In the genomic region with DNA sequence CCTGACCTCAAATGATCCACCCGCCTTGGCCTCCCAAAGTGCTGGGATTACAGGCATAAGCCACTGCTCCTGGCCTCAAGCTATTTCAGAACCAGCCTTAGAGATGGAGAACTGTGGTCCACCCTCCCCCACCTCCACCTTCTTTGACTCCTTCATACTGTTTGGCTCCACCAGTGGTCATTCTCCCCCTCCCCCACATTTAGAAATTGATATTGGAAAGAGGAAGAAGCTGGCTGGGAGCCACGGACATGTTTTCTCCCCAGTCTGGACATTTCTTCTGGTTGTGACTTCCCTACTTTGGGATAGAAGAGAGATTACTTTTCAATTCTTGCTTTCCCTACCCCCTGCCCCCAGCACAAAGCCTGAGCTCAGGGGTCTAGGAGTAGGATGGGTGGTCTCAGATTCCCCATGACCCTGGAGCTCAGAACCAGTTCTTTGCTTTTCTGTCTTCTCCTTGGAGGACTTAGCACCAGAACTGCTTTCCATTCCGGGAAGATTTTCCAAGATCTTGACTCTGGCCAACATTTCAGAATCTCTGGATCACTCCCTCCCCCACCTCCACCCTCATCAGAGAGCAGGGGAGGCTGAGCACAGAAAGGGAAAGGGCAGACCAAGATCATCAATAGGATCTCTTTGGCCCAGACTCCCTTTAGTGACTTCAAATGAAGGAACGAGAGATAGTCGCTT, we compare ENCODE assay signal across 10 cellular contexts. TPM values are rescaled to one million over a fixed set of nuclear protein-coding genes. Genes with fewer than 3 reads are reported as not detected.
DNase-seq lines count a peak whose midpoint lies in the region; ATAC-seq and TF ChIP-seq lines count a peak whose summit lies in the region.
"Had no signal": no experiment of that assay in that cellular context is flagged by ENCODE, and none has a peak within 500 bp of the region (broad histone marks: within the 10 kb centered on the region; RNA-seq: fewer than 3 reads in every experiment).

No MANE protein-coding gene starts in this region.

- H2AK9ac ChIP-seq in IMR-90 (replicated peaks; ENCODE audit: low read depth, low read length, poor library complexity) = peak overlapping the region; percentile 44

- H2AFZ ChIP-seq in IMR-90 (replicated peaks; ENCODE audit: low read length, poor library complexity) = no peak overlapping the region

- H3K18ac ChIP-seq in IMR-90 (ENCODE audit: low read depth, low read length) = no peak overlapping the region

- intact Hi-C loops in IMR-90 (cut with micrococcal nuclease) = loop anchor here (1.0 to 5.0 kb wide), 2 partner anchors 84 to 111 kb away; no protein-coding TSS in a partner anchor
- intact Hi-C loops in body of pancreas (cut with DNase I) = loop anchor here (5.0 kb wide), 1 partner anchor 84 kb away; no protein-coding TSS in a partner anchor
- intact Hi-C loops in CD14-positive monocyte (cut with micrococcal nuclease) = loop anchor here (1.0 to 2.0 kb wide), 2 partner anchors 83 to 84 kb away; no protein-coding TSS in a partner anchor

- POLR2A ChIA-PET in IMR-90 (lab: Charles Lee; ENCODE audit: unreplicated experiment) = interaction anchor here (0.5 kb wide), 1 partner anchor 9 kb away, joined by 6 read pairs; no protein-coding TSS in a partner anchor

- H4K91ac ChIP-seq in IMR-90 (ENCODE audit: insufficient read depth, low read depth, low read length) = no peak overlapping the region

- H3K56ac ChIP-seq in IMR-90 (ENCODE audit: extremely low read depth, insufficient read depth, low read length) = no peak overlapping the region

- DNase-seq in IMR-90 = no peak
- DNase-seq in body of pancreas = no peak
- no peak for DNase-seq in CD14-positive monocyte (ENCODE audit: low spot score)
- DNase-seq in inferior parietal cortex (ENCODE audit: extremely low spot score) = no peak
- no peak for DNase-seq in T-helper 2 cell treated with Interferon-gamma antibody and Interleukin-4, amounts not matched to agents 5 μg/mL and 100 μg/mL, for 36 hours (ENCODE audit: low spot score)

- H3K9ac ChIP-seq in IMR-90 (ENCODE audit: low read depth, low read length) (no peak overlapping the region), liver (ENCODE audit: low read depth in 1 of 2, low read length in 2 of 2) (no peak overlapping the region), subcutaneous abdominal adipose tissue (ENCODE audit: low read length in 5 of 5) (peak overlapping the region in 4 of 5 donors; percentile 2 to 71 (median 42))

- WGBS in IMR-90 (ENCODE audit: extremely low coverage in 2 of 2, insufficient read length in 1 of 2), 2 experiments = no CpG with 5 or more reads among the region's 5 CpGs
- 55 to 59% methylated on average over 5 of the region's 5 CpGs for WGBS in body of pancreas, 2 donors
- WGBS in liver = 56% methylated on average over 5 of the region's 5 CpGs

- H3K27ac Mint-ChIP-seq in CD14-positive monocyte = peak overlapping the region in 3 of 7 donors; percentile 13 to 57 (median 50)
- no peak overlapping the region for H3K27ac Mint-ChIP-seq in T-helper 2 cell treated with Interferon-gamma antibody and Interleukin-4, amounts not matched to agents 5 μg/mL and 100 μg/mL, for 36 hours

- peak overlapping the region; percentile 22; the same call in 1 of the 2 replicates for H3K4me2 ChIP-seq in IMR-90 (ENCODE audit: low read depth, low read length)

- no peak overlapping the region for H4K8ac ChIP-seq in IMR-90 (ENCODE audit: low read depth in 2 of 2, low read length in 2 of 2)

- no peak overlapping the region for H2BK15ac ChIP-seq in IMR-90 (ENCODE audit: low read depth, low read length)

- peak overlapping the region; percentile 30; the same call in 1 of the 2 replicates for H3K14ac ChIP-seq in IMR-90 (replicated peaks; ENCODE audit: low read depth, low read length)

- H3K4me3 Mint-ChIP-seq in CD14-positive monocyte = peak overlapping the region in 1 of 2 donors; percentile 35
- H3K4me3 Mint-ChIP-seq in T-helper 2 cell treated with Interferon-gamma antibody and Interleukin-4, amounts not matched to agents 5 μg/mL and 100 μg/mL, for 36 hours = no peak overlapping the region
- H3K4me3 Mint-ChIP-seq: activated T-cell treated with anti-CD3 and anti-CD28 coated beads, Interleukin-2, amount 50 U/mL, for 24 hours had no signal

- no peak for TF ChIP-seq CTCF in IMR-90 (conservative IDR thresholded peaks at IDR 0.05; ENCODE audit: low read depth, low read length)
- no peak for TF ChIP-seq CTCF in body of pancreas (IDR thresholded peaks at IDR 0.05)
- TF ChIP-seq CTCF in liver (IDR thresholded peaks at IDR 0.05; ENCODE audit: low read depth, low read length, missing input control) = no peak
- TF ChIP-seq CTCF in CD14-positive monocyte (IDR thresholded peaks at IDR 0.05) = no peak

- CTCF ChIA-PET in IMR-90 (lab: Yijun Ruan, JAX) = interaction anchor here (0.9 to 1.1 kb wide), 2 partner anchors 106 to 478 kb away, joined by 3 to 4 read pairs; no protein-coding TSS in a partner anchor

- H3K27me3 Mint-ChIP-seq in CD14-positive monocyte (ENCODE audit: low read depth in 3 of 3) = peaks cover 13 to 16% (median 16%) of the 10 kb centered on the region in 3 donors
- H3K27me3 Mint-ChIP-seq in T-helper 2 cell treated with Interferon-gamma antibody and Interleukin-4, amounts not matched to agents 5 μg/mL and 100 μg/mL, for 36 hours (ENCODE audit: low read depth) = peaks cover 3% of the 10 kb centered on the region
- H3K27me3 Mint-ChIP-seq: activated T-cell treated with anti-CD3 and anti-CD28 coated beads, Interleukin-2, amount 50 U/mL, for 24 hours had no signal

- in situ Hi-C loops in IMR-90 (cut with MboI; ENCODE audit: low sequenced_read_pairs) = no loop called here

- dilution Hi-C loops in IMR-90 (cut with HindIII; ENCODE audit: low sequenced_read_pairs, unreplicated experiment) = no loop called here

- H2BK20ac ChIP-seq in IMR-90 (ENCODE audit: low read depth, low read length) = no peak overlapping the region

- BruUV-seq in IMR-90 (replicated peaks; lab: Mats Ljungman, UMichigan) = no TSS peak

- no peak overlapping the region for H2BK120ac ChIP-seq in IMR-90 (ENCODE audit: low read depth, low read length)

- H2BK5ac ChIP-seq in IMR-90 (ENCODE audit: low read depth, low read length, poor library complexity, severe bottlenecking) = peak overlapping the region; percentile 36

- no peak overlapping the region for H2AK5ac ChIP-seq in IMR-90 (ENCODE audit: low read depth, low read length)

- TF ChIP-seq RAD21 in IMR-90 (IDR thresholded peaks at IDR 0.05; ENCODE audit: low read length) (no peak), liver (IDR thresholded peaks at IDR 0.05) (no peak)

- H4K5ac ChIP-seq in IMR-90 (ENCODE audit: low read depth, low read length) = no peak overlapping the region

- no peak overlapping the region for H3K4me3 ChIP-seq in IMR-90 (ENCODE audit: insufficient read depth, low read depth, low read length)
- no peak overlapping the region for H3K4me3 ChIP-seq in body of pancreas
- H3K4me3 ChIP-seq in liver (ENCODE audit: low read depth in 1 of 3, low read length in 3 of 3) = no peak overlapping the region
- H3K4me3 ChIP-seq in subcutaneous abdominal adipose tissue (ENCODE audit: low read depth in 1 of 5, low read length in 5 of 5) = peak overlapping the region in 4 of 5 donors; percentile 28 to 48 (median 39)

- TF ChIP-seq POLR2A in IMR-90 (IDR thresholded peaks at IDR 0.05; ENCODE audit: low read depth, low read length) = no peak
- no peak for TF ChIP-seq POLR2A in body of pancreas (IDR thresholded peaks at IDR 0.05)

- H3K27ac ChIP-seq in IMR-90 (ENCODE audit: insufficient read depth, low read length) (peak overlapping the region; percentile 65; the same call in 1 of the 2 replicates), body of pancreas (peak overlapping the region in 3 of 4 donors; percentile 24 to 41 (median 28)), liver (ENCODE audit: low read depth in 1 of 2, low read length in 2 of 2) (peak overlapping the region; percentile 14 to 52), subcutaneous abdominal adipose tissue (ENCODE audit: low read depth, low read length) (peak overlapping the region; percentile 93)
- H3K27ac ChIP-seq: HL-60 had no signal

- H3K36me3 ChIP-seq in IMR-90 (ENCODE audit: control insufficient read depth, insufficient read depth, low read length) (peaks cover 41% of the 10 kb centered on the region), body of pancreas (replicated peaks in 1 of 2; ENCODE audit: insufficient read depth in 1 of 2, low read depth in 2 of 2) (peaks cover 0 to 2% of the 10 kb centered on the region in 2 donors), liver (ENCODE audit: control insufficient read depth in 4 of 4, insufficient read depth in 3 of 4, low read depth in 1 of 4, low read length in 3 of 4) (no peaks in the 10 kb centered on the region), subcutaneous abdominal adipose tissue (ENCODE audit: control insufficient read depth in 5 of 5, insufficient read depth in 5 of 5, low read length in 5 of 5) (peaks cover 0 to 39% (median 34%) of the 10 kb centered on the region in 5 donors)

- H3K4ac ChIP-seq in IMR-90 (ENCODE audit: low read depth, low read length) = no peak overlapping the region

- H3K27me3 ChIP-seq in IMR-90 (ENCODE audit: control insufficient read depth, insufficient read depth, low read length) = no peaks in the 10 kb centered on the region
- no peaks in the 10 kb centered on the region for H3K27me3 ChIP-seq in body of pancreas
- no peaks in the 10 kb centered on the region for H3K27me3 ChIP-seq in liver (ENCODE audit: control insufficient read depth in 4 of 4, insufficient read depth in 4 of 4, low read length in 3 of 4)
- no peaks in the 10 kb centered on the region for H3K27me3 ChIP-seq in subcutaneous abdominal adipose tissue (ENCODE audit: control insufficient read depth in 5 of 5, insufficient read depth in 4 of 5, low read length in 5 of 5)

- H3K36me3 Mint-ChIP-seq in CD14-positive monocyte = no peaks in the 10 kb centered on the region
- H3K36me3 Mint-ChIP-seq in T-helper 2 cell treated with Interferon-gamma antibody and Interleukin-4, amounts not matched to agents 5 μg/mL and 100 μg/mL, for 36 hours (ENCODE audit: low read depth) = no peaks in the 10 kb centered on the region

- H3K79me1 ChIP-seq in IMR-90 (ENCODE audit: low read depth in 1 of 2, low read length in 2 of 2) = peaks cover 10 to 79% of the 10 kb centered on the region in 2 experiments; a peak in 3 of 4 replicates

- H3K4me1 ChIP-seq in IMR-90 (ENCODE audit: control insufficient read depth, insufficient read depth, low read length) (peaks cover 45% of the 10 kb centered on the region), body of pancreas (peaks cover 22% of the 10 kb centered on the region), liver (ENCODE audit: control insufficient read depth in 4 of 4, insufficient read depth in 4 of 4, low read length in 3 of 4) (peaks cover 0 to 2% (median 1%) of the 10 kb centered on the region in 4 donors), subcutaneous abdominal adipose tissue (ENCODE audit: control insufficient read depth in 5 of 5, insufficient read depth in 5 of 5, low read length in 5 of 5) (peaks cover 19 to 96% (median 80%) of the 10 kb centered on the region in 5 donors)

- H3K9me3 ChIP-seq in IMR-90 (ENCODE audit: control insufficient read depth, insufficient read depth, low read length) (no peaks in the 10 kb centered on the region), body of pancreas (no peaks in the 10 kb centered on the region), liver (ENCODE audit: control insufficient read depth in 4 of 4, low read length in 3 of 4) (no peaks in the 10 kb centered on the region), subcutaneous abdominal adipose tissue (ENCODE audit: control insufficient read depth in 5 of 5, low read length in 5 of 5) (no peaks in the 10 kb centered on the region)

- peaks cover 0 to 2% (median 0%) of the 10 kb centered on the region in 7 donors for H3K9me3 Mint-ChIP-seq in CD14-positive monocyte
- no peaks in the 10 kb centered on the region for H3K9me3 Mint-ChIP-seq in T-helper 2 cell treated with Interferon-gamma antibody and Interleukin-4, amounts not matched to agents 5 μg/mL and 100 μg/mL, for 36 hours
- H3K9me3 Mint-ChIP-seq: activated T-cell treated with anti-CD3 and anti-CD28 coated beads, Interleukin-2, amount 50 U/mL, for 24 hours had no signal

- H4K20me1 ChIP-seq in IMR-90 (ENCODE audit: insufficient read depth, low read length) = peaks cover 100% of the 10 kb centered on the region

- H3K9me1 ChIP-seq in IMR-90 (ENCODE audit: insufficient read depth, low read length) = peaks cover 36% of the 10 kb centered on the region

- peak overlapping the region; percentile 36 for H3K23ac ChIP-seq in IMR-90 (ENCODE audit: low read depth, low read length)

- peaks cover 16% of the 10 kb centered on the region for H3K4me1 Mint-ChIP-seq in CD14-positive monocyte
- H3K4me1 Mint-ChIP-seq in T-helper 2 cell treated with Interferon-gamma antibody and Interleukin-4, amounts not matched to agents 5 μg/mL and 100 μg/mL, for 36 hours (ENCODE audit: low read depth) = peaks cover 8% of the 10 kb centered on the region

- ATAC-seq in IMR-90 (ENCODE audit: low read depth) (no peak), body of pancreas (no peak), GM21447 (IDR thresholded peaks at IDR 0.05; ENCODE audit: unreplicated experiment) (no peak)

RNA-seq across cellular contexts. Expression of a gene that starts 16.3 kb away (rescaled TPM):
- 556 and 644 TPM in 2 replicates for total RNA-seq in IMR-90 (2012; rRNA removed)
- 491 and 533 TPM in 2 replicates for polyA plus RNA-seq in IMR-90 (2012; rRNA removed)
- 401 and 422 TPM in 2 replicates for polyA plus RNA-seq in IMR-90 (2012; cell fraction: cytosol; rRNA removed)
- polyA plus RNA-seq in IMR-90 (2012; cell fraction: nucleus; rRNA removed; ENCODE audit: low replicate concordance) = 174 and 195 TPM in 2 replicates
- 10 to 100 TPM; 63.3 to 75.8 TPM for total RNA-seq in body of pancreas
- total RNA-seq in liver = 10 to 100 TPM in 1 of 2 donors, 1 to 10 TPM in 1; 6.7 to 22.2 TPM
- polyA plus RNA-seq in liver = 10 to 100 TPM in 1 of 2 donors, 1 to 10 TPM in 1; 6.5 to 27.0 TPM
- polyA plus RNA-seq in CD14-positive monocyte = not detected

RNA-seq across cellular contexts. Expression of a gene that starts 18.5 kb away (rescaled TPM):
- 61.9 and 66.3 TPM in 2 replicates for total RNA-seq in IMR-90 (2012; rRNA removed)
- polyA plus RNA-seq in IMR-90 (2012; rRNA removed) = 47.2 and 48.0 TPM in 2 replicates
- 28.3 and 33.2 TPM in 2 replicates for polyA plus RNA-seq in IMR-90 (2012; cell fraction: cytosol; rRNA removed)
- polyA plus RNA-seq in IMR-90 (2012; cell fraction: nucleus; rRNA removed; ENCODE audit: low replicate concordance) = 56.6 and 109 TPM in 2 replicates
- total RNA-seq in body of pancreas = 10 to 100 TPM; 79.4 to 99.5 TPM
- 100 to 1,000 TPM in 1 of 2 donors, 10 to 100 TPM in 1; 68.7 to 301 TPM for total RNA-seq in liver
- polyA plus RNA-seq in liver = 100 to 1,000 TPM; 104 to 123 TPM
- polyA plus RNA-seq in CD14-positive monocyte = 100 to 1,000 TPM; 110 to 155 TPM

RNA-seq across cellular contexts. Expression of a gene that starts 51.9 kb away (rescaled TPM):
- total RNA-seq in IMR-90 (2012; rRNA removed) = 18.8 and 23.6 TPM in 2 replicates
- 34.0 and 36.2 TPM in 2 replicates for polyA plus RNA-seq in IMR-90 (2012; rRNA removed)
- polyA plus RNA-seq in IMR-90 (2012; cell fraction: cytosol; rRNA removed) = 24.2 and 40.8 TPM in 2 replicates
- 174 and 188 TPM in 2 replicates for polyA plus RNA-seq in IMR-90 (2012; cell fraction: nucleus; rRNA removed; ENCODE audit: low replicate concordance)
- total RNA-seq in body of pancreas = 10 to 100 TPM; 35.5 to 71.5 TPM
- total RNA-seq in liver = 10 to 100 TPM; 52.5 to 94.6 TPM
- 10 to 100 TPM; 31.5 to 37.9 TPM for polyA plus RNA-seq in liver
- polyA plus RNA-seq in CD14-positive monocyte = 10 to 100 TPM; 36.1 to 55.1 TPM

Comparison
In these comparisons a context has a peak if more than half of its experiments do, and no peak if none do; other contexts are left out.
1. H3K27ac ChIP-seq: peak in every context shown above with its lines; median percentile 93 in subcutaneous abdominal adipose tissue; 65 in IMR-90; 33 in liver; 28 in body of pancreas.
2. H3K4me3 ChIP-seq: peak in subcutaneous abdominal adipose tissue (4 of 5); none in IMR-90 (single experiment), body of pancreas (0 of 2) and liver (0 of 3).
3. H3K9ac ChIP-seq: peak in subcutaneous abdominal adipose tissue (4 of 5); none in IMR-90 (single experiment) and liver (0 of 2).